In the genomic region with DNA sequence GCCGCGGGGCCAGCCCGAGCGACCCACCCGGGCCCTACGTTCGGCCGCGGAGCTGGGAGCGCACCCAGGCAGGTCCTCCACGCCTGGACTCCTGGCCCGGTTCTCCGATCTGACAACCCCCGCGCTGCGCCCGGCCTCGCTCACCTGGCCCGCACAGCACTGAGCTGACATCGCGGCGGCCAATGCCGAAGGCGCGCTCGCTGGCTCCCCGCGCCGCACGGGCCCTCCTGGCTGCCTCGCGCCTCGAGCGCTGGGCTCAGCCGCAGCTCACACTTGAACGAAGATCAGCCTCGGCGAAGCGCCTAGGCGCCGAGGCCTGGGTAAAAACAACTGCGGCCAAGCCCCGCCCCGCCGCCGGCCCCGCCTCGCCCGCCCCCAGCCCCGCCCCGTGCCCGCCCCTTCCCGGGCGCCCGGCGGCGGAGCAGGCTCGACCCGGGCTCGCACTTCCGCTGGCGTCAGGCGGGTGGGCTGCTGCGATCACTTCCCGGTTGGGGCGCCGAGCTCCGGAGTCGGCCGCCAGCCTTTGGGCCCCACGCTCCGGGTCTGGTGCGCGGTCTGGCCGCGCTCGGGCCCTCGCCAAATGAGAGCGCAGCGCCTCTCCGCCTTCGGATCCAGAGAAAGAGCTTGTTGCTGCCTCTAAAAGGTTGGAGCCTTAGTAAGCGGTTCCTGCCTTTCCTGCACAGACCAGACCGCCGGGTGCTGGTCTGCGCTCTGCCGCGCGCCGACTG, we compare ENCODE assay signal across 8 cellular contexts. TPM values are rescaled to one million over a fixed set of nuclear protein-coding genes. Genes with fewer than 3 reads are reported as not detected.
DNase-seq lines count a peak whose midpoint lies in the region; ATAC-seq and TF ChIP-seq lines count a peak whose summit lies in the region.

A gene (minus strand): TSS at position 297 of the 728 bp plus-strand sequence. CDS start 126 bp downstream, at position 171.

- H3K27ac Mint-ChIP-seq in activated CD8-positive, alpha-beta T cell treated with anti-CD3 and anti-CD28 coated beads for 36 hours, result peak within 1 kb of the TSS; percentile 99

- H3K4me1 Mint-ChIP-seq in activated CD8-positive, alpha-beta T cell treated with anti-CD3 and anti-CD28 coated beads for 36 hours (ENCODE audit: low read depth), result peaks cover 38% of the 10 kb centered on the region

- peak; percentile 70 for ATAC-seq in HG02938 (IDR thresholded peaks at IDR 0.05; ENCODE audit: unreplicated experiment)
- peak; percentile 80 for ATAC-seq in activated CD8-positive, alpha-beta T cell treated with anti-CD3 and anti-CD28 coated beads for 36 hours

- TF ChIP-seq CTCF in activated CD8-positive, alpha-beta T cell treated with anti-CD3 and anti-CD28 coated beads for 36 hours (IDR thresholded peaks at IDR 0.05), result no peak

- POLR2A ChIA-PET in activated CD8-positive, alpha-beta T cell treated with anti-CD3 and anti-CD28 coated beads for 36 hours (lab: Charles Lee), result interaction anchor here (0.6 to 5.4 kb wide), 33 partner anchors 9 to 398 kb away, joined by 3 to 50 read pairs (median 5); no protein-coding TSS in a partner anchor

- intact Hi-C loops in activated CD8-positive, alpha-beta T cell treated with anti-CD3 and anti-CD28 coated beads for 36 hours (cut with micrococcal nuclease), result no loop called here

- H3K27me3 Mint-ChIP-seq in activated CD8-positive, alpha-beta T cell treated with anti-CD3 and anti-CD28 coated beads for 36 hours, result no peaks in the 10 kb centered on the region

- H3K36me3 Mint-ChIP-seq in activated CD8-positive, alpha-beta T cell treated with anti-CD3 and anti-CD28 coated beads for 36 hours (ENCODE audit: low read depth), result peaks cover 41% of the 10 kb centered on the region

- peak within 1 kb of the TSS; percentile 97 for H3K4me3 Mint-ChIP-seq in activated CD8-positive, alpha-beta T cell treated with anti-CD3 and anti-CD28 coated beads for 36 hours

- peak; percentile 74 for DNase-seq in NCI-H748 (lab: John Stamatoyannopoulos, UW; ENCODE audit: unreplicated experiment)
- no peak for DNase-seq in NCI-H748 treated with DMSO at 0.1 percent for 48 hours (lab: John Stamatoyannopoulos, UW)
- peak; percentile 41 for DNase-seq in NCI-H526 treated with DMSO at 0.1 percent for 48 hours (lab: John Stamatoyannopoulos, UW)
- peak; percentile 88 for DNase-seq in activated CD8-positive, alpha-beta T cell treated with anti-CD3 and anti-CD28 coated beads for 36 hours
- DNase-seq in ecto neural progenitor cell (ENCODE audit: low spot score), result peak; percentile 92
- peak; percentile 64 to 74 for DNase-seq in lung microvascular endothelial cell (ENCODE audit: low read depth in 2 of 2)
- DNase-seq in stimulated activated CD4-positive, alpha-beta T cell treated with anti-CD3 and anti-CD28 coated beads, TNF-alpha, amount 100 ng/mL, for 4 hours (ENCODE audit: low read depth in 3 of 3), result peak; percentile 70 to 76 (median 75)

- CTCF ChIA-PET in activated CD8-positive, alpha-beta T cell treated with anti-CD3 and anti-CD28 coated beads for 36 hours (lab: Charles Lee), result interaction anchor here (0.7 to 2.4 kb wide), 14 partner anchors 11 to 173 kb away, joined by 3 to 11 read pairs (median 4); no protein-coding TSS in a partner anchor

- no peaks in the 10 kb centered on the region for H3K9me3 Mint-ChIP-seq in activated CD8-positive, alpha-beta T cell treated with anti-CD3 and anti-CD28 coated beads for 36 hours

RNA-seq across cellular contexts. Expression of the gene that starts here (rescaled TPM):
- 10 to 100 TPM; 32.4 to 33.1 TPM for total RNA-seq in activated CD8-positive, alpha-beta T cell treated with anti-CD3 and anti-CD28 coated beads for 36 hours
- total RNA-seq in lung microvascular endothelial cell, result 12.2 and 20.4 TPM in 2 replicates
